ENCODE assay signal across 19 cellular contexts in the genomic region with DNA sequence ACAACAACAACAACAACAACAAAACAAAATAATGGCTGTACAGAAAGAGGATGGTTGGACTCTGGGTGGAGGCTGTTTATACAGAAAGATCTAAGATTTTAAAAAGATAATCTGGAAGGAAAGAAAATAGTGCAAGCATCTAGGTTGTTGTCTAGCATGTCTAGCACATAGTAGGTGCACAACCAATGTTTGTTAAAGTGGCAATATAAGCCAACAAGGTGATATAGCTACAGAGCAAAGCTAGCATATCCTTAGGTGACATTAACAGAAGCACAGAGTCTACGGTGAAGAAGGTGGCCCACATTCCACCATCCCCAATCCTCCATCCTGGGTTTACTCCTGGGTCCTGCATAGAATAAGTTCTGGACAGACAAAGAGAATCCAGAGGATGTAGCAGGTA. TPM values are rescaled to one million over a fixed set of nuclear protein-coding genes. Genes with fewer than 3 reads are reported as not detected.
"Had no signal": no experiment of that assay in that cellular context is flagged by ENCODE, and none has a peak within 500 bp of the region (broad histone marks: within the 10 kb centered on the region; RNA-seq: fewer than 3 reads in every experiment).

No MANE protein-coding gene starts in this region.

- H3K27me3 ChIP-seq: hepatocyte, sigmoid colon had no signal

- H3K79me2 ChIP-seq: hepatocyte had no signal

- H3K27ac ChIP-seq: hepatocyte, psoas muscle, sigmoid colon had no signal

- ATAC-seq: effector memory CD8-positive, alpha-beta T cell; left colon; left ventricle myocardium superior; naive thymus-derived CD4-positive, alpha-beta T cell; psoas muscle had no signal

- H2AFZ ChIP-seq: hepatocyte had no signal

- H3K4me3 ChIP-seq: hepatocyte, lung, psoas muscle, sigmoid colon, skin epidermis had no signal

- H3K4me2 ChIP-seq: hepatocyte had no signal

- H3K36me3 ChIP-seq: sigmoid colon had no signal

- FAIRE-seq: colon, urothelium cell line had no signal

- DNase-seq: effector memory CD8-positive, alpha-beta T cell; foreskin melanocyte; head of caudate nucleus; left colon; left ventricle myocardium superior; naive thymus-derived CD4-positive, alpha-beta T cell; nephron progenitor cell; psoas muscle; sigmoid colon; stimulated activated CD4-positive, alpha-beta T cell treated with anti-CD3 and anti-CD28 coated beads, Interleukin-2, amount 100 ng/mL, for 24 hours; stimulated activated CD4-positive, alpha-beta T cell treated with anti-CD3 and anti-CD28 coated beads, Interleukin-4, amount 100 ng/mL, for 4 hours; stimulated activated naive CD4-positive, alpha-beta T cell treated with Interleukin-2 at 50 U/mL for 16 hours had no signal

- H3K9me3 ChIP-seq: psoas muscle, sigmoid colon had no signal

RNA-seq across cellular contexts. Expression of a gene that starts 4.7 kb away (rescaled TPM):
- total RNA-seq: hepatocyte, left colon, mesenteric fat pad, osteoblast, sigmoid colon had no signal
- polyA plus RNA-seq: naive thymus-derived CD4-positive, alpha-beta T cell had no signal
